ENCODE assay signal across 29 cellular contexts in genomic region chr18:74440808-74441427, GRCh38. TPM values are rescaled to one million over a fixed set of nuclear protein-coding genes. Genes with fewer than 3 reads are reported as not detected.
"Had no signal": no experiment of that assay in that cellular context is flagged by ENCODE, and none has a peak within 500 bp of the region (broad histone marks: within the 10 kb centered on the region; RNA-seq: fewer than 3 reads in every experiment).

No MANE protein-coding gene starts in this region.

- H3K9me3 Mint-ChIP-seq: stimulated activated effector memory CD8-positive, alpha-beta T cell treated with anti-CD3 and anti-CD28 coated beads, Interleukin-12 subunit alpha, Interleukin-12 subunit beta, amount 100 ng/mL, for 72 hours; stimulated activated naive B cell treated with anti-CD40 and anti-IgM and Interleukin-4, amounts not matched to agents 10 μg/mL and 1 μg/mL and 100 μg/mL, for 72 hours; stimulated activated naive CD8-positive, alpha-beta T cell treated with anti-CD3 and anti-CD28 coated beads, Interleukin-15, amount 100 ng/mL, for 72 hours; stimulated activated naive CD8-positive, alpha-beta T cell treated with anti-CD3 and anti-CD28 coated beads, Interleukin-15, Interleukin-2, amounts not matched to agents 100 ng/mL and 50 ng/mL, for 24 hours; type B pancreatic cell had no signal

- H3K4me1 Mint-ChIP-seq: stimulated activated effector memory CD8-positive, alpha-beta T cell treated with anti-CD3 and anti-CD28 coated beads, Interleukin-12 subunit alpha, Interleukin-12 subunit beta, amount 100 ng/mL, for 72 hours; stimulated activated memory B cell treated with anti-CD40 and anti-IgM and Interleukin-4, amounts not matched to agents 10 μg/mL and 1 μg/mL and 100 μg/mL, for 72 hours; stimulated activated naive B cell treated with anti-CD40 and anti-IgM and Interleukin-4, amounts not matched to agents 10 μg/mL and 1 μg/mL and 100 μg/mL, for 72 hours; stimulated activated naive CD8-positive, alpha-beta T cell treated with anti-CD3 and anti-CD28 coated beads, Interleukin-15, amount 100 ng/mL, for 72 hours had no signal

- H3K27me3 Mint-ChIP-seq: stimulated activated naive CD8-positive, alpha-beta T cell treated with anti-CD3 and anti-CD28 coated beads, Interleukin-15, amount 100 ng/mL, for 72 hours; stimulated activated naive CD8-positive, alpha-beta T cell treated with anti-CD3 and anti-CD28 coated beads, Interleukin-15, Interleukin-2, amounts not matched to agents 100 ng/mL and 50 ng/mL, for 24 hours had no signal

- H3K27me3 ChIP-seq: suprapubic skin, testis, thyroid gland, transverse colon, upper lobe of left lung, upper lobe of right lung, uterus, vagina had no signal

- H3K4me3 Mint-ChIP-seq: stimulated activated effector memory CD8-positive, alpha-beta T cell treated with anti-CD3 and anti-CD28 coated beads, Interleukin-12 subunit alpha, Interleukin-12 subunit beta, amount 100 ng/mL, for 72 hours; stimulated activated memory B cell treated with anti-CD40 and anti-IgM and Interleukin-4, amounts not matched to agents 10 μg/mL and 1 μg/mL and 100 μg/mL, for 72 hours; stimulated activated naive B cell treated with anti-CD40 and anti-IgM and Interleukin-4, amounts not matched to agents 10 μg/mL and 1 μg/mL and 100 μg/mL, for 72 hours; stimulated activated naive CD8-positive, alpha-beta T cell treated with anti-CD3 and anti-CD28 coated beads, Interleukin-15, amount 100 ng/mL, for 72 hours; stimulated activated naive CD8-positive, alpha-beta T cell treated with anti-CD3 and anti-CD28 coated beads, Interleukin-15, Interleukin-2, amounts not matched to agents 100 ng/mL and 50 ng/mL, for 24 hours; type B pancreatic cell had no signal

- H3K27ac ChIP-seq: stomach, suprapubic skin, testis, thoracic aorta, thyroid gland, tibial artery, tibial nerve, transverse colon, upper lobe of left lung, upper lobe of right lung, uterus, vagina had no signal

- H3K4me1 ChIP-seq: stomach, suprapubic skin, testis, thyroid gland, tibial artery, transverse colon, upper lobe of left lung, upper lobe of right lung, uterus, vagina had no signal

- H3K36me3 ChIP-seq: stomach, suprapubic skin, thoracic aorta, thyroid gland, tibial artery, tibial nerve, transverse colon, upper lobe of left lung, upper lobe of right lung, uterus, vagina had no signal

- DNase-seq: stimulated activated CD4-positive, alpha-beta T cell treated with anti-CD3 and anti-CD28 coated beads, Interleukin-2, amount 100 ng/mL, for 48 hours; stimulated activated CD4-positive, alpha-beta T cell treated with anti-CD3 and anti-CD28 coated beads, Interleukin-4, amount 100 ng/mL, for 1 hour; stimulated activated CD4-positive, alpha-beta T cell treated with anti-CD3 and anti-CD28 coated beads, Interleukin-4, amount 100 ng/mL, for 24 hours; stimulated activated CD4-positive, alpha-beta T cell treated with anti-CD3 and anti-CD28 coated beads, Interleukin-4, amount 100 ng/mL, for 4 hours; stimulated activated CD8-positive, alpha-beta memory T cell treated with anti-CD3 and anti-CD28 coated beads, Interleukin-4, amount 100 ng/mL, for 48 hours; stimulated activated naive B cell treated with anti-CD40 and anti-IgM and Interleukin-4, amounts not matched to agents 10 μg/mL and 1 μg/mL and 100 μg/mL, for 72 hours; stimulated activated naive CD4-positive, alpha-beta T cell; stimulated activated naive CD4-positive, alpha-beta T cell treated with Interleukin-2 at 50 U/mL for 16 hours; stimulated activated naive CD8-positive, alpha-beta T cell treated with anti-CD3 and anti-CD28 coated beads, Interleukin-15, amount 100 ng/mL, for 72 hours; stimulated activated naive CD8-positive, alpha-beta T cell treated with anti-CD3 and anti-CD28 coated beads, Interleukin-15, Interleukin-2, amounts not matched to agents 100 U/mL and 50 U/mL, for 24 hours; stomach; substantia nigra; testis; thyroid gland; tibial artery; transverse colon; upper lobe of left lung; upper lobe of right lung; uterus had no signal

- ATAC-seq: stimulated activated effector memory CD8-positive, alpha-beta T cell treated with anti-CD3 and anti-CD28 coated beads, Interleukin-12 subunit alpha, Interleukin-12 subunit beta, amount 100 ng/mL, for 72 hours; stimulated activated memory B cell treated with anti-CD40 and anti-IgM and Interleukin-4, amounts not matched to agents 10 μg/mL and 1 μg/mL and 100 μg/mL, for 72 hours; stimulated activated naive B cell treated with anti-CD40 and anti-IgM and Interleukin-4, amounts not matched to agents 10 μg/mL and 1 μg/mL and 100 μg/mL, for 72 hours; stimulated activated naive CD8-positive, alpha-beta T cell treated with anti-CD3 and anti-CD28 coated beads, Interleukin-15, amount 100 ng/mL, for 72 hours; stimulated activated naive CD8-positive, alpha-beta T cell treated with anti-CD3 and anti-CD28 coated beads, Interleukin-15, Interleukin-2, amounts not matched to agents 100 U/mL and 50 U/mL, for 24 hours; upper lobe of right lung had no signal

- H3K9me3 ChIP-seq: stomach, suprapubic skin, testis, thoracic aorta, thyroid gland, tibial artery, tibial nerve, transverse colon, upper lobe of left lung, upper lobe of right lung, uterus, vagina had no signal

- H3K4me3 ChIP-seq: stomach, suprapubic skin, testis, thoracic aorta, thyroid gland, tibial artery, tibial nerve, transverse colon, upper lobe of left lung, upper lobe of right lung, uterus, vagina had no signal

- H3K36me3 Mint-ChIP-seq: stimulated activated effector memory CD8-positive, alpha-beta T cell treated with anti-CD3 and anti-CD28 coated beads, Interleukin-12 subunit alpha, Interleukin-12 subunit beta, amount 100 ng/mL, for 72 hours; stimulated activated memory B cell treated with anti-CD40 and anti-IgM and Interleukin-4, amounts not matched to agents 10 μg/mL and 1 μg/mL and 100 μg/mL, for 72 hours; stimulated activated naive B cell treated with anti-CD40 and anti-IgM and Interleukin-4, amounts not matched to agents 10 μg/mL and 1 μg/mL and 100 μg/mL, for 72 hours; type B pancreatic cell had no signal

- H3K27ac Mint-ChIP-seq: stimulated activated effector memory CD8-positive, alpha-beta T cell treated with anti-CD3 and anti-CD28 coated beads, Interleukin-12 subunit alpha, Interleukin-12 subunit beta, amount 100 ng/mL, for 72 hours; stimulated activated memory B cell treated with anti-CD40 and anti-IgM and Interleukin-4, amounts not matched to agents 10 μg/mL and 1 μg/mL and 100 μg/mL, for 72 hours; stimulated activated naive B cell treated with anti-CD40 and anti-IgM and Interleukin-4, amounts not matched to agents 10 μg/mL and 1 μg/mL and 100 μg/mL, for 72 hours; stimulated activated naive CD8-positive, alpha-beta T cell treated with anti-CD3 and anti-CD28 coated beads, Interleukin-15, amount 100 ng/mL, for 72 hours; stimulated activated naive CD8-positive, alpha-beta T cell treated with anti-CD3 and anti-CD28 coated beads, Interleukin-15, Interleukin-2, amounts not matched to agents 100 ng/mL and 50 ng/mL, for 24 hours; type B pancreatic cell had no signal

RNA-seq across cellular contexts. Expression of gene DIPK1C, which starts 16.2 kb away (rescaled TPM):
- total RNA-seq: subcutaneous adipose tissue, thoracic aorta, thyroid gland, upper lobe of right lung, ureter, vagina had no signal
